1 cellular context compared by ENCODE assay signal in genomic region chr4:152779513-152780266, GRCh38.
TF ChIP-seq lines count a peak whose summit lies in the region.

A gene with protein sequence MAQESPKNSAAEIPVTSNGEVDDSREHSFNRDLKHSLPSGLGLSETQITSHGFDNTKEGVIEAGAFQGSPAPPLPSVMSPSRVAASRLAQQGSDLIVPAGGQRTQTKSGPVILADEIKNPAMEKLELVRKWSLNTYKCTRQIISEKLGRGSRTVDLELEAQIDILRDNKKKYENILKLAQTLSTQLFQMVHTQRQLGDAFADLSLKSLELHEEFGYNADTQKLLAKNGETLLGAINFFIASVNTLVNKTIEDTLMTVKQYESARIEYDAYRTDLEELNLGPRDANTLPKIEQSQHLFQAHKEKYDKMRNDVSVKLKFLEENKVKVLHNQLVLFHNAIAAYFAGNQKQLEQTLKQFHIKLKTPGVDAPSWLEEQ (plus strand): TSS chr4:152779954. CDS start chr4:152829634, 49,680 bp downstream.
Gene TIGD4 (minus strand): TSS chr4:152779730. CDS start chr4:152771004, 8,726 bp downstream.

TF ChIP-seq in K562, 482 proteins besides CTCF, POLR2A, EP300 and RAD21 (continued from another document and continues in another):
- TF ChIP-seq NR3C1 (CRISPR knock-in tag; IDR thresholded peaks at IDR 0.05) (no peak), POLR3A (IDR thresholded peaks at IDR 0.05; ENCODE audit: borderline replicate concordance, extremely low read depth, insufficient read depth, insufficient read length) (no peak), NELFE (IDR thresholded peaks at IDR 0.05; ENCODE audit: insufficient read depth, insufficient read length) (no peak), CSDE1 (IDR thresholded peaks at IDR 0.05) (peak in 1 of 2 experiments; percentile 77; a peak in 2 of 4 replicates), ZKSCAN1 (IDR thresholded peaks at IDR 0.05; ENCODE audit: low read depth, low read length) (peak; percentile 23; the same call in 1 of the 2 replicates), ZNF76 (CRISPR knock-in tag; IDR thresholded peaks at IDR 0.05; ENCODE audit: borderline replicate concordance) (no peak), SUPT5H (IDR thresholded peaks at IDR 0.05) (peak; percentile 87), COPS2 (conservative IDR thresholded peaks at IDR 0.05) (no peak), FOXM1 (IDR thresholded peaks at IDR 0.05; ENCODE audit: low read depth) (0 out of 2 replicates have a peak, but pooled peaks have one; percentile 11), FOXM1 (CRISPR knock-in tag; IDR thresholded peaks at IDR 0.05; ENCODE audit: low read depth) (no peak), TRIM24 (IDR thresholded peaks at IDR 0.05) (peak in 1 of 2 experiments; percentile 44; a peak in 1 of 4 replicates), NR2C2 (CRISPR knock-in tag; IDR thresholded peaks at IDR 0.05) (peak; percentile 58; the same call in 1 of the 2 replicates), NR2C2 (tag; IDR thresholded peaks at IDR 0.05) (peak; percentile 93), ZNF431 (CRISPR knock-in tag; IDR thresholded peaks at IDR 0.05) (no peak), PCBP1 (IDR thresholded peaks at IDR 0.05; ENCODE audit: low read depth, low read length, poor library complexity, severe bottlenecking) (peak; percentile 51), RBBP5 (IDR thresholded peaks at IDR 0.05; ENCODE audit: borderline replicate concordance, insufficient read depth, low read length, poor library complexity, severe bottlenecking) (peak; percentile 85), LCOR (CRISPR knock-in tag; IDR thresholded peaks at IDR 0.05) (peak; percentile 25; the same call in 1 of the 2 replicates), ZNF384 (IDR thresholded peaks at IDR 0.05; ENCODE audit: low read depth, low read length) (0 out of 2 replicates have a peak, but pooled peaks have one; percentile 4), MXI1 (IDR thresholded peaks at IDR 0.05; ENCODE audit: low read depth, low read length) (peak; percentile 88), PML (IDR thresholded peaks at IDR 0.05; ENCODE audit: low read length) (peak; percentile 65; the same call in 1 of the 2 replicates), ZHX1 (conservative IDR thresholded peaks at IDR 0.05; ENCODE audit: low read length) (no peak), CBFA2T2 (conservative IDR thresholded peaks at IDR 0.05) (no peak), CCNT2 (IDR thresholded peaks at IDR 0.05; ENCODE audit: borderline replicate concordance, extremely low read depth, insufficient read length, low read depth, low read length) (peak; percentile 56), SIN3B (IDR thresholded peaks at IDR 0.05; ENCODE audit: low read depth) (peak; percentile 65), ZNF609 (CRISPR knock-in tag; IDR thresholded peaks at IDR 0.05; ENCODE audit: borderline replicate concordance) (peak; percentile 66; the same call in 1 of the 2 replicates), RFX1 (IDR thresholded peaks at IDR 0.05) (peak; percentile 97), ZNF77 (CRISPR knock-in tag; IDR thresholded peaks at IDR 0.05) (no peak), TEAD4 (IDR thresholded peaks at IDR 0.05; ENCODE audit: low read length) (no peak), TEAD4 (CRISPR knock-in tag; IDR thresholded peaks at IDR 0.05; ENCODE audit: borderline replicate concordance) (no peak), POLR2G (IDR thresholded peaks at IDR 0.05; ENCODE audit: low read depth, low read length) (peak; percentile 85), HMG20B (CRISPR knock-in tag; IDR thresholded peaks at IDR 0.05) (no peak), MAZ (CRISPR knock-in tag; conservative IDR thresholded peaks at IDR 0.05 in 1 of 2, IDR thresholded peaks at IDR 0.05 in 1 of 2) (peak in 1 of 2 experiments; percentile 39; a peak in 3 of 4 replicates), MITF (IDR thresholded peaks at IDR 0.05) (peak; percentile 46; the same call in 1 of the 2 replicates), SMARCC2 (IDR thresholded peaks at IDR 0.05; ENCODE audit: low read depth) (peak; percentile 23; the same call in 1 of the 2 replicates), CBX8 (IDR thresholded peaks at IDR 0.05; ENCODE audit: borderline replicate concordance, extremely low read depth, low read depth, low read length, poor library complexity, severe bottlenecking) (no peak)
- TF ChIP-seq, protein P1, sequence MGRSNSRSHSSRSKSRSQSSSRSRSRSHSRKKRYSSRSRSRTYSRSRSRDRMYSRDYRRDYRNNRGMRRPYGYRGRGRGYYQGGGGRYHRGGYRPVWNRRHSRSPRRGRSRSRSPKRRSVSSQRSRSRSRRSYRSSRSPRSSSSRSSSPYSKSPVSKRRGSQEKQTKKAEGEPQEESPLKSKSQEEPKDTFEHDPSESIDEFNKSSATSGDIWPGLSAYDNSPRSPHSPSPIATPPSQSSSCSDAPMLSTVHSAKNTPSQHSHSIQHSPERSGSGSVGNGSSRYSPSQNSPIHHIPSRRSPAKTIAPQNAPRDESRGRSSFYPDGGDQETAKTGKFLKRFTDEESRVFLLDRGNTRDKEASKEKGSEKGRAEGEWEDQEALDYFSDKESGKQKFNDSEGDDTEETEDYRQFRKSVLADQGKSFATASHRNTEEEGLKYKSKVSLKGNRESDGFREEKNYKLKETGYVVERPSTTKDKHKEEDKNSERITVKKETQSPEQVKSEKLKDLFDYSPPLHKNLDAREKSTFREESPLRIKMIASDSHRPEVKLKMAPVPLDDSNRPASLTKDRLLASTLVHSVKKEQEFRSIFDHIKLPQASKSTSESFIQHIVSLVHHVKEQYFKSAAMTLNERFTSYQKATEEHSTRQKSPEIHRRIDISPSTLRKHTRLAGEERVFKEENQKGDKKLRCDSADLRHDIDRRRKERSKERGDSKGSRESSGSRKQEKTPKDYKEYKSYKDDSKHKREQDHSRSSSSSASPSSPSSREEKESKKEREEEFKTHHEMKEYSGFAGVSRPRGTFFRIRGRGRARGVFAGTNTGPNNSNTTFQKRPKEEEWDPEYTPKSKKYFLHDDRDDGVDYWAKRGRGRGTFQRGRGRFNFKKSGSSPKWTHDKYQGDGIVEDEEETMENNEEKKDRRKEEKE (IDR thresholded peaks at IDR 0.05; ENCODE audit: borderline replicate concordance in 1 of 2, control insufficient read depth in 1 of 2, low read depth in 2 of 2, low read length in 1 of 2) = no peak
- TF ChIP-seq, protein P2, sequence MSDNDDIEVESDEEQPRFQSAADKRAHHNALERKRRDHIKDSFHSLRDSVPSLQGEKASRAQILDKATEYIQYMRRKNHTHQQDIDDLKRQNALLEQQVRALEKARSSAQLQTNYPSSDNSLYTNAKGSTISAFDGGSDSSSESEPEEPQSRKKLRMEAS (CRISPR knock-in tag; IDR thresholded peaks at IDR 0.05) = peak; percentile 61; the same call in 1 of the 2 replicates
- TF ChIP-seq, protein P3, sequence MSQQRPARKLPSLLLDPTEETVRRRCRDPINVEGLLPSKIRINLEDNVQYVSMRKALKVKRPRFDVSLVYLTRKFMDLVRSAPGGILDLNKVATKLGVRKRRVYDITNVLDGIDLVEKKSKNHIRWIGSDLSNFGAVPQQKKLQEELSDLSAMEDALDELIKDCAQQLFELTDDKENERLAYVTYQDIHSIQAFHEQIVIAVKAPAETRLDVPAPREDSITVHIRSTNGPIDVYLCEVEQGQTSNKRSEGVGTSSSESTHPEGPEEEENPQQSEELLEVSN (IDR thresholded peaks at IDR 0.05; ENCODE audit: borderline replicate concordance in 1 of 2, extremely low read depth in 1 of 2, insufficient read depth in 1 of 2, insufficient read length in 1 of 2, low read depth in 1 of 2, low read length in 1 of 2, poor library complexity in 1 of 2, severe bottlenecking in 1 of 2) = peak in 1 of 2 experiments; percentile 47
- TF ChIP-seq, protein P4, sequence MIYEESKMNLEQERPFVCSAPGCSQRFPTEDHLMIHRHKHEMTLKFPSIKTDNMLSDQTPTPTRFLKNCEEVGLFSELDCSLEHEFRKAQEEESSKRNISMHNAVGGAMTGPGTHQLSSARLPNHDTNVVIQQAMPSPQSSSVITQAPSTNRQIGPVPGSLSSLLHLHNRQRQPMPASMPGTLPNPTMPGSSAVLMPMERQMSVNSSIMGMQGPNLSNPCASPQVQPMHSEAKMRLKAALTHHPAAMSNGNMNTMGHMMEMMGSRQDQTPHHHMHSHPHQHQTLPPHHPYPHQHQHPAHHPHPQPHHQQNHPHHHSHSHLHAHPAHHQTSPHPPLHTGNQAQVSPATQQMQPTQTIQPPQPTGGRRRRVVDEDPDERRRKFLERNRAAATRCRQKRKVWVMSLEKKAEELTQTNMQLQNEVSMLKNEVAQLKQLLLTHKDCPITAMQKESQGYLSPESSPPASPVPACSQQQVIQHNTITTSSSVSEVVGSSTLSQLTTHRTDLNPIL (CRISPR knock-in tag; IDR thresholded peaks at IDR 0.05) = no peak
- TF ChIP-seq, protein P5, sequence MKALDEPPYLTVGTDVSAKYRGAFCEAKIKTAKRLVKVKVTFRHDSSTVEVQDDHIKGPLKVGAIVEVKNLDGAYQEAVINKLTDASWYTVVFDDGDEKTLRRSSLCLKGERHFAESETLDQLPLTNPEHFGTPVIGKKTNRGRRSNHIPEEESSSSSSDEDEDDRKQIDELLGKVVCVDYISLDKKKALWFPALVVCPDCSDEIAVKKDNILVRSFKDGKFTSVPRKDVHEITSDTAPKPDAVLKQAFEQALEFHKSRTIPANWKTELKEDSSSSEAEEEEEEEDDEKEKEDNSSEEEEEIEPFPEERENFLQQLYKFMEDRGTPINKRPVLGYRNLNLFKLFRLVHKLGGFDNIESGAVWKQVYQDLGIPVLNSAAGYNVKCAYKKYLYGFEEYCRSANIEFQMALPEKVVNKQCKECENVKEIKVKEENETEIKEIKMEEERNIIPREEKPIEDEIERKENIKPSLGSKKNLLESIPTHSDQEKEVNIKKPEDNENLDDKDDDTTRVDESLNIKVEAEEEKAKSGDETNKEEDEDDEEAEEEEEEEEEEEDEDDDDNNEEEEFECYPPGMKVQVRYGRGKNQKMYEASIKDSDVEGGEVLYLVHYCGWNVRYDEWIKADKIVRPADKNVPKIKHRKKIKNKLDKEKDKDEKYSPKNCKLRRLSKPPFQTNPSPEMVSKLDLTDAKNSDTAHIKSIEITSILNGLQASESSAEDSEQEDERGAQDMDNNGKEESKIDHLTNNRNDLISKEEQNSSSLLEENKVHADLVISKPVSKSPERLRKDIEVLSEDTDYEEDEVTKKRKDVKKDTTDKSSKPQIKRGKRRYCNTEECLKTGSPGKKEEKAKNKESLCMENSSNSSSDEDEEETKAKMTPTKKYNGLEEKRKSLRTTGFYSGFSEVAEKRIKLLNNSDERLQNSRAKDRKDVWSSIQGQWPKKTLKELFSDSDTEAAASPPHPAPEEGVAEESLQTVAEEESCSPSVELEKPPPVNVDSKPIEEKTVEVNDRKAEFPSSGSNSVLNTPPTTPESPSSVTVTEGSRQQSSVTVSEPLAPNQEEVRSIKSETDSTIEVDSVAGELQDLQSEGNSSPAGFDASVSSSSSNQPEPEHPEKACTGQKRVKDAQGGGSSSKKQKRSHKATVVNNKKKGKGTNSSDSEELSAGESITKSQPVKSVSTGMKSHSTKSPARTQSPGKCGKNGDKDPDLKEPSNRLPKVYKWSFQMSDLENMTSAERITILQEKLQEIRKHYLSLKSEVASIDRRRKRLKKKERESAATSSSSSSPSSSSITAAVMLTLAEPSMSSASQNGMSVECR (CRISPR knock-in tag; IDR thresholded peaks at IDR 0.05) = peak; percentile 67
